1 cellular context compared by ENCODE assay signal in the genomic region with DNA sequence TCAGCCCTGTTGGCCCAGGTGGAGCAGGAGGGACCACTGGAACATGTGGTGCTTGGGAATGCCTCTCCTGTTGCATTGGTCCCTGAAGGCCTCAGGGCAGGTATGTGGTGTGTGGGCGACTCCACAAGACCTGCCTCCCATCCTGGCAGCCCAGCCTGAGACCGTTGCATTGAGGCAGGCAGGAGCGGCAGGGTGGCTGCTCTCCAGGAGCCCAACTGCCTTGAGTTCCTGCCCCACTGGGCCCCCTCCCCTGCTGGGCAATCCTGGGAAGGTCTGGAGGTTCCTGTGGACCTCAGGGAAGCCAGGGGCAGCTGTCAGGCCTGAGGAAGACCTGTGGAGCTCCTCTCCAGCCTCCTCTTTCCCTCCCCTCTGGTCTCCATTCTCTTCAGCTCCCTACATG.
A peak's percentile ranks its signal among the peaks of the same experiment; 100 is the strongest.
TF ChIP-seq lines count a peak whose summit lies in the region.

No MANE protein-coding gene starts in this region.

TF ChIP-seq in HepG2, 621 proteins besides CTCF, POLR2A, EP300 and RAD21:
- TF ChIP-seq ZNF225 (CRISPR knock-in tag; IDR thresholded peaks at IDR 0.05) = 0 out of 2 replicates have a peak, but pooled peaks have one; percentile 46
- no peak for TF ChIP-seq ZNF580 (CRISPR knock-in tag; IDR thresholded peaks at IDR 0.05; ENCODE audit: borderline replicate concordance, low read depth)
- TF ChIP-seq CAMTA2 (CRISPR knock-in tag; IDR thresholded peaks at IDR 0.05; ENCODE audit: borderline replicate concordance) = 0 out of 2 replicates have a peak, but pooled peaks have one; percentile 35
- peak; percentile 30; the same call in 1 of the 2 replicates for TF ChIP-seq NRL (CRISPR knock-in tag; IDR thresholded peaks at IDR 0.05; ENCODE audit: borderline replicate concordance)
- TF ChIP-seq AGO2 (optimal IDR thresholded peaks at IDR 0.05; ENCODE audit: low read depth, low read length) = peak; percentile 53
TF ChIP-seq in HepG2: peak in this region for 4.
